In genomic region chr2:238376884-238377391, GRCh38 we compare ENCODE assay signal across 14 cellular contexts. TPM values are rescaled to one million over a fixed set of nuclear protein-coding genes. Genes with fewer than 3 reads are reported as not detected.
DNase-seq lines count a peak whose midpoint lies in the region; ATAC-seq, FAIRE-seq and TF ChIP-seq lines count a peak whose summit lies in the region.
"Had no signal": no experiment of that assay in that cellular context is flagged by ENCODE, and none has a peak within 500 bp of the region (broad histone marks: within the 10 kb centered on the region; RNA-seq: fewer than 3 reads in every experiment).

No MANE protein-coding gene starts in this region.

- peaks cover 0 to 5% (median 3%) of the 10 kb centered on the region in 7 donors for H3K9me3 Mint-ChIP-seq in CD14-positive monocyte
- peaks cover 2% of the 10 kb centered on the region for H3K9me3 Mint-ChIP-seq in activated CD8-positive, alpha-beta T cell treated with anti-CD3 and anti-CD28 coated beads for 36 hours

- peaks cover 0 to 53% of the 10 kb centered on the region in 2 donors for H3K4me1 ChIP-seq in left lung
- no peaks in the 10 kb centered on the region for H3K4me1 ChIP-seq in small intestine (ENCODE audit: control insufficient read depth in 2 of 2, insufficient read depth in 1 of 2, low read depth in 1 of 2, low read length in 1 of 2)

- H3K27me3 Mint-ChIP-seq in CD14-positive monocyte (ENCODE audit: low read depth in 3 of 3) = peaks cover 0 to 4% (median 0%) of the 10 kb centered on the region in 3 donors
- no peaks in the 10 kb centered on the region for H3K27me3 Mint-ChIP-seq in activated CD8-positive, alpha-beta T cell treated with anti-CD3 and anti-CD28 coated beads for 36 hours

- H3K4me3 ChIP-seq in left lung (no peak overlapping the region), small intestine (ENCODE audit: low read depth in 1 of 2, low read length in 2 of 2) (no peak overlapping the region)

- WGBS in small intestine, 3 donors = 70 to 86% (median 82%) methylated on average over 8 of the region's 8 CpGs

- H3K27me3 ChIP-seq in left lung (no peaks in the 10 kb centered on the region), small intestine (ENCODE audit: control insufficient read depth in 2 of 2, insufficient read depth in 2 of 2, low read length in 2 of 2) (no peaks in the 10 kb centered on the region)

- peak overlapping the region; percentile 59 to 90 (median 82) for H3K27ac Mint-ChIP-seq in CD14-positive monocyte
- no peak overlapping the region for H3K27ac Mint-ChIP-seq in activated CD8-positive, alpha-beta T cell treated with anti-CD3 and anti-CD28 coated beads for 36 hours

- intact Hi-C loops in CD14-positive monocyte (cut with micrococcal nuclease) = loop anchor here in 1 of 2 donors (5.0 kb wide), 1 partner anchor 50 kb away; the partner anchor contains the start of gene ASB1
- intact Hi-C loops in activated CD8-positive, alpha-beta T cell treated with anti-CD3 and anti-CD28 coated beads for 36 hours (cut with micrococcal nuclease) = loop anchor here (10.0 kb wide), 2 partner anchors 48 to 408 kb away; partner anchors contain the start of gene ASB1
- intact Hi-C loops in left lung (cut with DNase I) = no loop called here

- no peaks in the 10 kb centered on the region for H3K36me3 ChIP-seq in left lung
- H3K36me3 ChIP-seq in small intestine (ENCODE audit: control insufficient read depth in 2 of 2, insufficient read depth in 2 of 2, low read length in 2 of 2) = no peaks in the 10 kb centered on the region

- H3K27ac ChIP-seq in left lung = peak overlapping the region in 1 of 2 donors; percentile 67
- no peak overlapping the region for H3K27ac ChIP-seq in small intestine (ENCODE audit: low read depth in 1 of 2, low read length in 1 of 2)

- FAIRE-seq in frontal cortex (lab: Jason Lieb, UNC) (no peak), small intestine (lab: Jason Lieb, UNC) (no peak)
- FAIRE-seq: TTC549 had no signal

- CTCF ChIA-PET in activated CD8-positive, alpha-beta T cell treated with anti-CD3 and anti-CD28 coated beads for 36 hours (lab: Charles Lee) = interaction anchor here (0.9 to 1.4 kb wide), 6 partner anchors 10 to 90 kb away, joined by 3 to 5 read pairs (median 4); no protein-coding TSS in a partner anchor

- peaks cover 82% of the 10 kb centered on the region for H3K4me1 Mint-ChIP-seq in CD14-positive monocyte
- peaks cover 29% of the 10 kb centered on the region for H3K4me1 Mint-ChIP-seq in activated CD8-positive, alpha-beta T cell treated with anti-CD3 and anti-CD28 coated beads for 36 hours (ENCODE audit: low read depth)

- peak overlapping the region in 1 of 2 donors; percentile 65 for H3K4me3 Mint-ChIP-seq in CD14-positive monocyte
- no peak overlapping the region for H3K4me3 Mint-ChIP-seq in activated CD8-positive, alpha-beta T cell treated with anti-CD3 and anti-CD28 coated beads for 36 hours

- peak; percentile 65 for ATAC-seq in activated CD8-positive, alpha-beta T cell treated with anti-CD3 and anti-CD28 coated beads for 36 hours
- ATAC-seq in left lung = peak; percentile 47
- no peak for ATAC-seq in GM19455 (IDR thresholded peaks at IDR 0.05; ENCODE audit: unreplicated experiment)

- H3K9me3 ChIP-seq in left lung (no peaks in the 10 kb centered on the region), small intestine (ENCODE audit: control insufficient read depth, low read depth) (no peaks in the 10 kb centered on the region)

- peaks cover 0 to 3% of the 10 kb centered on the region in 2 donors for H3K36me3 Mint-ChIP-seq in CD14-positive monocyte
- H3K36me3 Mint-ChIP-seq in activated CD8-positive, alpha-beta T cell treated with anti-CD3 and anti-CD28 coated beads for 36 hours (ENCODE audit: low read depth) = peaks cover 3% of the 10 kb centered on the region

- no peak for DNase-seq in CD14-positive monocyte (ENCODE audit: low spot score)
- peak; percentile 40 to 58 for DNase-seq in Kasumi-1 (lab: John Stamatoyannopoulos, UW)
- DNase-seq in activated CD8-positive, alpha-beta T cell treated with anti-CD3 and anti-CD28 coated beads for 36 hours = peak; percentile 19
- DNase-seq in left lung = no peak
- DNase-seq in frontal cortex (ENCODE audit: low spot score in 2 of 2) = no peak
- no peak for DNase-seq in small intestine
- DNase-seq in NCI-H146 (lab: John Stamatoyannopoulos, UW) = no peak
- DNase-seq: activated naive CD4-positive, alpha-beta T cell; effector CD8-positive, alpha-beta T cell; NCI-H774; stimulated activated CD4-positive, alpha-beta T cell treated with anti-CD3 and anti-CD28 coated beads, Interleukin-2, amount 100 ng/mL, for 48 hours; substantia nigra had no signal

- POLR2A ChIA-PET in activated CD8-positive, alpha-beta T cell treated with anti-CD3 and anti-CD28 coated beads for 36 hours (lab: Charles Lee) = no interaction called here

- TF ChIP-seq CTCF in CD14-positive monocyte (IDR thresholded peaks at IDR 0.05) (no peak), left lung (IDR thresholded peaks at IDR 0.05) (no peak)
- no peak for TF ChIP-seq CTCF in activated CD8-positive, alpha-beta T cell treated with anti-CD3 and anti-CD28 coated beads for 36 hours (IDR thresholded peaks at IDR 0.05)

RNA-seq across cellular contexts. Expression of gene ASB1, which starts 49.8 kb away (rescaled TPM):
- 10 to 100 TPM; 15.1 to 16.0 TPM for polyA plus RNA-seq in CD14-positive monocyte
- total RNA-seq in activated CD8-positive, alpha-beta T cell treated with anti-CD3 and anti-CD28 coated beads for 36 hours = 10 to 100 TPM; 39.8 to 48.1 TPM
- 10 to 100 TPM; 16.6 to 27.0 TPM for total RNA-seq in left lung
- 11.8 TPM for total RNA-seq in frontal cortex
- polyA plus RNA-seq in small intestine = 10 to 100 TPM; 11.2 to 20.3 (median 14.3) TPM

RNA-seq across cellular contexts. Expression of gene TRAF3IP1, which starts 56.6 kb away (rescaled TPM):
- polyA plus RNA-seq in CD14-positive monocyte = 1 to 10 TPM; 1.5 TPM
- total RNA-seq in activated CD8-positive, alpha-beta T cell treated with anti-CD3 and anti-CD28 coated beads for 36 hours = 1 to 10 TPM; 7.1 to 7.9 TPM
- total RNA-seq in left lung = 10 to 100 TPM; 11.6 to 21.2 TPM
- 13.5 TPM for total RNA-seq in frontal cortex
- polyA plus RNA-seq in small intestine = 1 to 10 TPM; 5.1 to 7.8 (median 7.1) TPM

Comparison
In these comparisons a context has a peak if more than half of its experiments do, and no peak if none do; other contexts are left out.
1. DNase-seq: peak in Kasumi-1 (2 of 2) and activated CD8-positive, alpha-beta T cell treated with anti-CD3 and anti-CD28 coated beads for 36 hours (single experiment); none in CD14-positive monocyte (single experiment), left lung (0 of 2), frontal cortex (0 of 2), small intestine (single experiment) and NCI-H146 (single experiment).